In the genomic region with DNA sequence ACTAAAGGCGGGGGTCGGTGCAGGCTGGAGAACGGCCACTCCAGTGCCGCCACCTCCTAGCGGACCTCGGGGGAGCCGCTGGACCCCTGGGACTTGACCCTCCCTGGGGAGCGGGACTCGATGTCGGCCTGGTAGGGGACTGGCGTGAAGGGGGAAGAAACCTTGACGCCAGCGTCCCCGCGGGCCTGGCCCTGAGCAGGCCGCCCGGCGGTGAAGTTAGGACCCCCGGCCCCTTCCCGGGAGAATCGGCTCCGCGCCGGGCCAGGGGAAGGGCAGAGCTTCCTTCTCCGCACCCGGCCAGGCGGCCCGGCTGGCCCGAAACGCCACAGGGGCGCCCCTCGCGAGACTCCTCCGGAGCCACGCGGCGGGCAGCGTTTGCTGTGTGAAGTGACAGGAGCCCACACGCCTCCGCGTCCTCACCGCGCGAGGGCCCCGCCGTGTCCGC, we compare ENCODE assay signal across 1 cellular context.
TF ChIP-seq lines count a peak whose summit lies in the region.

No MANE protein-coding gene starts in this region.

TF ChIP-seq in HepG2, 621 proteins besides CTCF, POLR2A, EP300 and RAD21 (continued from another document and continues in another):
- TF ChIP-seq, protein P1, sequence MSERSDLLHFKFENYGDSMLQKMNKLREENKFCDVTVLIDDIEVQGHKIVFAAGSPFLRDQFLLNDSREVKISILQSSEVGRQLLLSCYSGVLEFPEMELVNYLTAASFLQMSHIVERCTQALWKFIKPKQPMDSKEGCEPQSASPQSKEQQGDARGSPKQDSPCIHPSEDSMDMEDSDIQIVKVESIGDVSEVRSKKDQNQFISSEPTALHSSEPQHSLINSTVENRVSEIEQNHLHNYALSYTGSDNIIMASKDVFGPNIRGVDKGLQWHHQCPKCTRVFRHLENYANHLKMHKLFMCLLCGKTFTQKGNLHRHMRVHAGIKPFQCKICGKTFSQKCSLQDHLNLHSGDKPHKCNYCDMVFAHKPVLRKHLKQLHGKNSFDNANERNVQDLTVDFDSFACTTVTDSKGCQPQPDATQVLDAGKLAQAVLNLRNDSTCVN (CRISPR knock-in tag; IDR thresholded peaks at IDR 0.05; ENCODE audit: borderline replicate concordance): no peak
- TF ChIP-seq RBM39 (IDR thresholded peaks at IDR 0.05; ENCODE audit: low read depth, low read length, poor library complexity, severe bottlenecking): peak; percentile 19
- no peak for TF ChIP-seq SRSF1 (optimal IDR thresholded peaks at IDR 0.05; ENCODE audit: low read depth, low read length)
- TF ChIP-seq ZNF354B (CRISPR knock-in tag; IDR thresholded peaks at IDR 0.05): no peak
- no peak for TF ChIP-seq ATF7-NPFF (CRISPR knock-in tag; IDR thresholded peaks at IDR 0.05; ENCODE audit: low read depth)
- 0 out of 2 replicates have a peak, but pooled peaks have one; percentile 12 for TF ChIP-seq EEA1 (CRISPR knock-in tag; IDR thresholded peaks at IDR 0.05; ENCODE audit: borderline replicate concordance)
- TF ChIP-seq HOXD1 (CRISPR knock-in tag; IDR thresholded peaks at IDR 0.05): no peak
- TF ChIP-seq RXRA (CRISPR knock-in tag; IDR thresholded peaks at IDR 0.05): 0 out of 2 replicates have a peak, but pooled peaks have one; percentile 21
- TF ChIP-seq DR1 (CRISPR knock-in tag; IDR thresholded peaks at IDR 0.05): 0 out of 2 replicates have a peak, but pooled peaks have one; percentile 12
- TF ChIP-seq HNRNPH1 (optimal IDR thresholded peaks at IDR 0.05; ENCODE audit: low read depth, low read length): no peak
- no peak for TF ChIP-seq ZNF660 (CRISPR knock-in tag; IDR thresholded peaks at IDR 0.05; ENCODE audit: borderline replicate concordance, low read depth)
- TF ChIP-seq, protein P2, sequence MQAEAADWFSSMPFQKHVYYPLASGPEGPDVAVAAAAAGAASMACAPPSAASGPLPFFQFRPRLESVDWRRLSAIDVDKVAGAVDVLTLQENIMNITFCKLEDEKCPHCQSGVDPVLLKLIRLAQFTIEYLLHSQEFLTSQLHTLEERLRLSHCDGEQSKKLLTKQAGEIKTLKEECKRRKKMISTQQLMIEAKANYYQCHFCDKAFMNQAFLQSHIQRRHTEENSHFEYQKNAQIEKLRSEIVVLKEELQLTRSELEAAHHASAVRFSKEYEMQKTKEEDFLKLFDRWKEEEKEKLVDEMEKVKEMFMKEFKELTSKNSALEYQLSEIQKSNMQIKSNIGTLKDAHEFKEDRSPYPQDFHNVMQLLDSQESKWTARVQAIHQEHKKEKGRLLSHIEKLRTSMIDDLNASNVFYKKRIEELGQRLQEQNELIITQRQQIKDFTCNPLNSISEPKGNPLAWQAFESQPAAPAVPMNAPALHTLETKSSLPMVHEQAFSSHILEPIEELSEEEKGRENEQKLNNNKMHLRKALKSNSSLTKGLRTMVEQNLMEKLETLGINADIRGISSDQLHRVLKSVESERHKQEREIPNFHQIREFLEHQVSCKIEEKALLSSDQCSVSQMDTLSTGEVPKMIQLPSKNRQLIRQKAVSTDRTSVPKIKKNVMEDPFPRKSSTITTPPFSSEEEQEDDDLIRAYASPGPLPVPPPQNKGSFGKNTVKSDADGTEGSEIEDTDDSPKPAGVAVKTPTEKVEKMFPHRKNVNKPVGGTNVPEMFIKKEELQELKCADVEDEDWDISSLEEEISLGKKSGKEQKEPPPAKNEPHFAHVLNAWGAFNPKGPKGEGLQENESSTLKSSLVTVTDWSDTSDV (CRISPR knock-in tag; IDR thresholded peaks at IDR 0.05): 0 out of 2 replicates have a peak, but pooled peaks have one; percentile 14
- no peak for TF ChIP-seq ZNF619 (CRISPR knock-in tag; IDR thresholded peaks at IDR 0.05)
- TF ChIP-seq, protein P3, sequence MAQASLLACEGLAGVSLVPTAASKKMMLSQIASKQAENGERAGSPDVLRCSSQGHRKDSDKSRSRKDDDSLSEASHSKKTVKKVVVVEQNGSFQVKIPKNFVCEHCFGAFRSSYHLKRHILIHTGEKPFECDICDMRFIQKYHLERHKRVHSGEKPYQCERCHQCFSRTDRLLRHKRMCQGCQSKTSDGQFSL (CRISPR knock-in tag; IDR thresholded peaks at IDR 0.05): 0 out of 2 replicates have a peak, but pooled peaks have one; percentile 14
- peak; percentile 86 for TF ChIP-seq CHD2 (IDR thresholded peaks at IDR 0.05; ENCODE audit: low read depth, low read length)
- TF ChIP-seq ZNF10 (CRISPR knock-in tag; IDR thresholded peaks at IDR 0.05; ENCODE audit: borderline replicate concordance, low read depth): 0 out of 2 replicates have a peak, but pooled peaks have one; percentile 13
- no peak for TF ChIP-seq CBX2 (IDR thresholded peaks at IDR 0.05; ENCODE audit: low read depth, low read length)
- no peak for TF ChIP-seq CBX2 (CRISPR knock-in tag; IDR thresholded peaks at IDR 0.05; ENCODE audit: low read depth)
- TF ChIP-seq EED (CRISPR knock-in tag; IDR thresholded peaks at IDR 0.05): 0 out of 2 replicates have a peak, but pooled peaks have one; percentile 3
- peak; percentile 55; the same call in 1 of the 2 replicates for TF ChIP-seq ZNF367 (CRISPR knock-in tag; IDR thresholded peaks at IDR 0.05; ENCODE audit: borderline replicate concordance)
- TF ChIP-seq NRL (CRISPR knock-in tag; IDR thresholded peaks at IDR 0.05; ENCODE audit: borderline replicate concordance): no peak
- no peak for TF ChIP-seq TCF12 (IDR thresholded peaks at IDR 0.05)
- peak; percentile 10; the same call in 1 of the 2 replicates for TF ChIP-seq TCF12 (CRISPR knock-in tag; IDR thresholded peaks at IDR 0.05)
- 0 out of 2 replicates have a peak, but pooled peaks have one; percentile 5 for TF ChIP-seq ERF (CRISPR knock-in tag; IDR thresholded peaks at IDR 0.05)
- peak; percentile 0; the same call in 1 of the 2 replicates for TF ChIP-seq ZNF124 (CRISPR knock-in tag; IDR thresholded peaks at IDR 0.05)
- peak; percentile 88 for TF ChIP-seq KDM5A (IDR thresholded peaks at IDR 0.05; ENCODE audit: borderline replicate concordance, low read length)
- TF ChIP-seq, protein P4, sequence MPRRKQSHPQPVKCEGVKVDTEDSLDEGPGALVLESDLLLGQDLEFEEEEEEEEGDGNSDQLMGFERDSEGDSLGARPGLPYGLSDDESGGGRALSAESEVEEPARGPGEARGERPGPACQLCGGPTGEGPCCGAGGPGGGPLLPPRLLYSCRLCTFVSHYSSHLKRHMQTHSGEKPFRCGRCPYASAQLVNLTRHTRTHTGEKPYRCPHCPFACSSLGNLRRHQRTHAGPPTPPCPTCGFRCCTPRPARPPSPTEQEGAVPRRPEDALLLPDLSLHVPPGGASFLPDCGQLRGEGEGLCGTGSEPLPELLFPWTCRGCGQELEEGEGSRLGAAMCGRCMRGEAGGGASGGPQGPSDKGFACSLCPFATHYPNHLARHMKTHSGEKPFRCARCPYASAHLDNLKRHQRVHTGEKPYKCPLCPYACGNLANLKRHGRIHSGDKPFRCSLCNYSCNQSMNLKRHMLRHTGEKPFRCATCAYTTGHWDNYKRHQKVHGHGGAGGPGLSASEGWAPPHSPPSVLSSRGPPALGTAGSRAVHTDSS (CRISPR knock-in tag; conservative IDR thresholded peaks at IDR 0.05): 0 out of 2 replicates have a peak, but pooled peaks have one; percentile 38
- no peak for TF ChIP-seq TAF1 (CRISPR knock-in tag; IDR thresholded peaks at IDR 0.05)
- no peak; the same call in 1 of the 2 replicates for TF ChIP-seq ZNF773 (CRISPR knock-in tag; IDR thresholded peaks at IDR 0.05; ENCODE audit: borderline replicate concordance)
- TF ChIP-seq, protein P5, sequence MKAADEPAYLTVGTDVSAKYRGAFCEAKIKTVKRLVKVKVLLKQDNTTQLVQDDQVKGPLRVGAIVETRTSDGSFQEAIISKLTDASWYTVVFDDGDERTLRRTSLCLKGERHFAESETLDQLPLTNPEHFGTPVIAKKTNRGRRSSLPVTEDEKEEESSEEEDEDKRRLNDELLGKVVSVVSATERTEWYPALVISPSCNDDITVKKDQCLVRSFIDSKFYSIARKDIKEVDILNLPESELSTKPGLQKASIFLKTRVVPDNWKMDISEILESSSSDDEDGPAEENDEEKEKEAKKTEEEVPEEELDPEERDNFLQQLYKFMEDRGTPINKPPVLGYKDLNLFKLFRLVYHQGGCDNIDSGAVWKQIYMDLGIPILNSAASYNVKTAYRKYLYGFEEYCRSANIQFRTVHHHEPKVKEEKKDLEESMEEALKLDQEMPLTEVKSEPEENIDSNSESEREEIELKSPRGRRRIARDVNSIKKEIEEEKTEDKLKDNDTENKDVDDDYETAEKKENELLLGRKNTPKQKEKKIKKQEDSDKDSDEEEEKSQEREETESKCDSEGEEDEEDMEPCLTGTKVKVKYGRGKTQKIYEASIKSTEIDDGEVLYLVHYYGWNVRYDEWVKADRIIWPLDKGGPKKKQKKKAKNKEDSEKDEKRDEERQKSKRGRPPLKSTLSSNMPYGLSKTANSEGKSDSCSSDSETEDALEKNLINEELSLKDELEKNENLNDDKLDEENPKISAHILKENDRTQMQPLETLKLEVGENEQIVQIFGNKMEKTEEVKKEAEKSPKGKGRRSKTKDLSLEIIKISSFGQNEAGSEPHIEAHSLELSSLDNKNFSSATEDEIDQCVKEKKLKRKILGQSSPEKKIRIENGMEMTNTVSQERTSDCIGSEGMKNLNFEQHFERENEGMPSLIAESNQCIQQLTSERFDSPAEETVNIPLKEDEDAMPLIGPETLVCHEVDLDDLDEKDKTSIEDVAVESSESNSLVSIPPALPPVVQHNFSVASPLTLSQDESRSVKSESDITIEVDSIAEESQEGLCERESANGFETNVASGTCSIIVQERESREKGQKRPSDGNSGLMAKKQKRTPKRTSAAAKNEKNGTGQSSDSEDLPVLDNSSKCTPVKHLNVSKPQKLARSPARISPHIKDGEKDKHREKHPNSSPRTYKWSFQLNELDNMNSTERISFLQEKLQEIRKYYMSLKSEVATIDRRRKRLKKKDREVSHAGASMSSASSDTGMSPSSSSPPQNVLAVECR (CRISPR knock-in tag; IDR thresholded peaks at IDR 0.05; ENCODE audit: borderline replicate concordance): peak; percentile 77
- TF ChIP-seq ZNF777 (CRISPR knock-in tag; IDR thresholded peaks at IDR 0.05): peak; percentile 1; the same call in 1 of the 2 replicates
- TF ChIP-seq, protein P6, sequence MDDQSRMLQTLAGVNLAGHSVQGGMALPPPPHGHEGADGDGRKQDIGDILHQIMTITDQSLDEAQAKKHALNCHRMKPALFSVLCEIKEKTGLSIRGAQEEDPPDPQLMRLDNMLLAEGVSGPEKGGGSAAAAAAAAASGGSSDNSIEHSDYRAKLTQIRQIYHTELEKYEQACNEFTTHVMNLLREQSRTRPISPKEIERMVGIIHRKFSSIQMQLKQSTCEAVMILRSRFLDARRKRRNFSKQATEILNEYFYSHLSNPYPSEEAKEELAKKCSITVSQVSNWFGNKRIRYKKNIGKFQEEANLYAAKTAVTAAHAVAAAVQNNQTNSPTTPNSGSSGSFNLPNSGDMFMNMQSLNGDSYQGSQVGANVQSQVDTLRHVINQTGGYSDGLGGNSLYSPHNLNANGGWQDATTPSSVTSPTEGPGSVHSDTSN (CRISPR knock-in tag; IDR thresholded peaks at IDR 0.05; ENCODE audit: borderline replicate concordance): no peak
- TF ChIP-seq MAF1 (CRISPR knock-in tag; IDR thresholded peaks at IDR 0.05; ENCODE audit: borderline replicate concordance): peak; percentile 17; the same call in 1 of the 2 replicates
- TF ChIP-seq, protein P7, sequence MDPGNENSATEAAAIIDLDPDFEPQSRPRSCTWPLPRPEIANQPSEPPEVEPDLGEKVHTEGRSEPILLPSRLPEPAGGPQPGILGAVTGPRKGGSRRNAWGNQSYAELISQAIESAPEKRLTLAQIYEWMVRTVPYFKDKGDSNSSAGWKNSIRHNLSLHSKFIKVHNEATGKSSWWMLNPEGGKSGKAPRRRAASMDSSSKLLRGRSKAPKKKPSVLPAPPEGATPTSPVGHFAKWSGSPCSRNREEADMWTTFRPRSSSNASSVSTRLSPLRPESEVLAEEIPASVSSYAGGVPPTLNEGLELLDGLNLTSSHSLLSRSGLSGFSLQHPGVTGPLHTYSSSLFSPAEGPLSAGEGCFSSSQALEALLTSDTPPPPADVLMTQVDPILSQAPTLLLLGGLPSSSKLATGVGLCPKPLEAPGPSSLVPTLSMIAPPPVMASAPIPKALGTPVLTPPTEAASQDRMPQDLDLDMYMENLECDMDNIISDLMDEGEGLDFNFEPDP (CRISPR knock-in tag; conservative IDR thresholded peaks at IDR 0.05): no peak
- TF ChIP-seq ZNF331 (CRISPR knock-in tag; IDR thresholded peaks at IDR 0.05): no peak
- TF ChIP-seq MTA3 (CRISPR knock-in tag; IDR thresholded peaks at IDR 0.05): no peak
- TF ChIP-seq HOXA7 (CRISPR knock-in tag; IDR thresholded peaks at IDR 0.05): no peak
- no peak for TF ChIP-seq SMAD1 (CRISPR knock-in tag; IDR thresholded peaks at IDR 0.05; ENCODE audit: borderline replicate concordance, low read depth)
- TF ChIP-seq, protein P8, sequence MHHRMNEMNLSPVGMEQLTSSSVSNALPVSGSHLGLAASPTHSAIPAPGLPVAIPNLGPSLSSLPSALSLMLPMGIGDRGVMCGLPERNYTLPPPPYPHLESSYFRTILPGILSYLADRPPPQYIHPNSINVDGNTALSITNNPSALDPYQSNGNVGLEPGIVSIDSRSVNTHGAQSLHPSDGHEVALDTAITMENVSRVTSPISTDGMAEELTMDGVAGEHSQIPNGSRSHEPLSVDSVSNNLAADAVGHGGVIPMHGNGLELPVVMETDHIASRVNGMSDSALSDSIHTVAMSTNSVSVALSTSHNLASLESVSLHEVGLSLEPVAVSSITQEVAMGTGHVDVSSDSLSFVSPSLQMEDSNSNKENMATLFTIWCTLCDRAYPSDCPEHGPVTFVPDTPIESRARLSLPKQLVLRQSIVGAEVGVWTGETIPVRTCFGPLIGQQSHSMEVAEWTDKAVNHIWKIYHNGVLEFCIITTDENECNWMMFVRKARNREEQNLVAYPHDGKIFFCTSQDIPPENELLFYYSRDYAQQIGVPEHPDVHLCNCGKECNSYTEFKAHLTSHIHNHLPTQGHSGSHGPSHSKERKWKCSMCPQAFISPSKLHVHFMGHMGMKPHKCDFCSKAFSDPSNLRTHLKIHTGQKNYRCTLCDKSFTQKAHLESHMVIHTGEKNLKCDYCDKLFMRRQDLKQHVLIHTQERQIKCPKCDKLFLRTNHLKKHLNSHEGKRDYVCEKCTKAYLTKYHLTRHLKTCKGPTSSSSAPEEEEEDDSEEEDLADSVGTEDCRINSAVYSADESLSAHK (CRISPR knock-in tag; IDR thresholded peaks at IDR 0.05; ENCODE audit: borderline replicate concordance): no peak
- TF ChIP-seq TBX2 (CRISPR knock-in tag; IDR thresholded peaks at IDR 0.05; ENCODE audit: borderline replicate concordance): peak; percentile 4; the same call in 1 of the 2 replicates
- TF ChIP-seq NBN (conservative IDR thresholded peaks at IDR 0.05): no peak
- TF ChIP-seq, protein P9, sequence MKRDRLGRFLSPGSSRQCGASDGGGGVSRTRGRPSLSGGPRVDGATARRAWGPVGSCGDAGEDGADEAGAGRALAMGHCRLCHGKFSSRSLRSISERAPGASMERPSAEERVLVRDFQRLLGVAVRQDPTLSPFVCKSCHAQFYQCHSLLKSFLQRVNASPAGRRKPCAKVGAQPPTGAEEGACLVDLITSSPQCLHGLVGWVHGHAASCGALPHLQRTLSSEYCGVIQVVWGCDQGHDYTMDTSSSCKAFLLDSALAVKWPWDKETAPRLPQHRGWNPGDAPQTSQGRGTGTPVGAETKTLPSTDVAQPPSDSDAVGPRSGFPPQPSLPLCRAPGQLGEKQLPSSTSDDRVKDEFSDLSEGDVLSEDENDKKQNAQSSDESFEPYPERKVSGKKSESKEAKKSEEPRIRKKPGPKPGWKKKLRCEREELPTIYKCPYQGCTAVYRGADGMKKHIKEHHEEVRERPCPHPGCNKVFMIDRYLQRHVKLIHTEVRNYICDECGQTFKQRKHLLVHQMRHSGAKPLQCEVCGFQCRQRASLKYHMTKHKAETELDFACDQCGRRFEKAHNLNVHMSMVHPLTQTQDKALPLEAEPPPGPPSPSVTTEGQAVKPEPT (CRISPR knock-in tag; IDR thresholded peaks at IDR 0.05; ENCODE audit: low read depth): no peak
